Comparison of ENCODE assay signal across 1 cellular context in genomic region chr12:109131522-109132050, GRCh38.
TF ChIP-seq lines count a peak whose summit lies in the region.

No MANE protein-coding gene starts in this region.

TF ChIP-seq in K562, 482 proteins besides CTCF, POLR2A, EP300 and RAD21:
- TF ChIP-seq FOXA1 (IDR thresholded peaks at IDR 0.05; ENCODE audit: borderline replicate concordance) (no peak), ZFP91 (CRISPR knock-in tag; IDR thresholded peaks at IDR 0.05) (0 out of 2 replicates have a peak, but pooled peaks have one; percentile 58), ZNF740 (CRISPR knock-in tag; IDR thresholded peaks at IDR 0.05) (peak; percentile 65; the same call in 1 of the 2 replicates), ZNF740 (tag; IDR thresholded peaks at IDR 0.05) (no peak), BRD9 (IDR thresholded peaks at IDR 0.05; ENCODE audit: low read depth, partially characterized antibody) (no peak), ZBTB8A (IDR thresholded peaks at IDR 0.05; ENCODE audit: partially characterized antibody) (no peak)
TF ChIP-seq in K562: peak in this region for 2.
